ENCODE assay signal across 8 cellular contexts in genomic region chr19:45506991-45507863, GRCh38. TPM values are rescaled to one million over a fixed set of nuclear protein-coding genes. Genes with fewer than 3 reads are reported as not detected.
A peak's percentile ranks its signal among the peaks of the same experiment; 100 is the strongest.
DNase-seq lines count a peak whose midpoint lies in the region; ATAC-seq and TF ChIP-seq lines count a peak whose summit lies in the region.

TSS of gene VASP (plus strand) at chr19:45507479. CDS start at chr19:45507772, 293 bp downstream.

- H3K4me3 ChIP-seq in GM12864 (ENCODE audit: low read depth, low read length) (peak within 1 kb of the TSS; percentile 94), adrenal gland (peak within 1 kb of the TSS; percentile 54 to 98 (median 78)), urinary bladder (ENCODE audit: low read depth, low read length) (peak within 1 kb of the TSS; percentile 93)

- no peaks in the 10 kb centered on the region for H3K27me3 ChIP-seq in adrenal gland

- H3K4me1 ChIP-seq in adrenal gland (replicated peaks in 1 of 2) = peaks cover 15 to 38% of the 10 kb centered on the region in 2 donors
- H3K4me1 ChIP-seq in urinary bladder (ENCODE audit: insufficient read depth) = no peaks in the 10 kb centered on the region

- DNase-seq in GM12864 (ENCODE audit: low read depth) (peak; percentile 80), NCI-H1092 (lab: John Stamatoyannopoulos, UW) (peak; percentile 16), adrenal gland (peak; percentile 88 to 93 (median 90)), left ventricle myocardium superior (peak; percentile 90), pulmonary artery endothelial cell (ENCODE audit: low read depth, low spot score) (no peak)

- TF ChIP-seq CTCF in GM12864 (IDR thresholded peaks at IDR 0.05; ENCODE audit: low read depth, low read length, missing control alignments) = no peak
- no peak for TF ChIP-seq CTCF in adrenal gland (IDR thresholded peaks at IDR 0.05)

- intact Hi-C loops in T-helper 1 cell treated with Interleukin-12 subunit alpha and Interleukin-12 subunit beta and Interleukin-4 antibody, amounts not matched to agents 30 ng/mL and 1 ng/mL, for 36 hours (cut with micrococcal nuclease) = loop anchor here (1.0 to 10.0 kb wide), 15 partner anchors 8 to 1980 kb away; partner anchors contain the start of genes DMWD, ETHE1, FOXA3 and OPA3
- intact Hi-C loops in adrenal gland (cut with DNase I) (no loop called here), left ventricle myocardium superior (cut with micrococcal nuclease) (no loop called here)

- H3K27ac ChIP-seq in adrenal gland = peak within 1 kb of the TSS; percentile 52 to 95 (median 85)
- peak within 1 kb of the TSS; percentile 84 for H3K27ac ChIP-seq in urinary bladder (ENCODE audit: low read depth)

- H3K9me3 ChIP-seq in adrenal gland (replicated peaks in 1 of 3) = no peaks in the 10 kb centered on the region

- 0 to 1% (median 1%) methylated on average over 36 to 65 of the region's 65 CpGs for WGBS in adrenal gland, 4 donors
- under 1% methylated on average over 65 of the region's 65 CpGs for WGBS in urinary bladder

- no peaks in the 10 kb centered on the region for H3K36me3 ChIP-seq in adrenal gland (replicated peaks in 1 of 2)
- no peaks in the 10 kb centered on the region for H3K36me3 ChIP-seq in urinary bladder (ENCODE audit: insufficient read depth)

- ATAC-seq in HG02588 (IDR thresholded peaks at IDR 0.05; ENCODE audit: unreplicated experiment) = peak; percentile 39
- ATAC-seq in left ventricle myocardium superior = peak; percentile 84

- peak; percentile 95 to 98 for TF ChIP-seq POLR2A in adrenal gland (IDR thresholded peaks at IDR 0.05)

RNA-seq across cellular contexts. Expression of gene VASP, which starts in this region (rescaled TPM):
- total RNA-seq in T-helper 1 cell treated with Interleukin-12 subunit alpha and Interleukin-12 subunit beta and Interleukin-4 antibody, amounts not matched to agents 30 ng/mL and 1 ng/mL, for 36 hours = 265 and 267 TPM in 2 replicates
- total RNA-seq in adrenal gland = 100 to 1,000 TPM in 2 of 8 donors, 10 to 100 TPM in 6; 41.4 to 118 (median 68.8) TPM
- polyA plus RNA-seq in adrenal gland = 10 to 100 TPM; 30.2 to 96.2 (median 62.9) TPM
- total RNA-seq in left ventricle myocardium superior = 43.3 TPM
- 140 and 189 TPM in 2 replicates for total RNA-seq in pulmonary artery endothelial cell
- total RNA-seq in urinary bladder = 42.6 TPM
- 174 TPM for polyA plus RNA-seq in urinary bladder
